Comparison of ENCODE assay signal across 8 cellular contexts in genomic region chr2:226791487-226792081, GRCh38. TPM values are rescaled to one million over a fixed set of nuclear protein-coding genes. Genes with fewer than 3 reads are reported as not detected.
DNase-seq lines count a peak whose midpoint lies in the region; ATAC-seq and TF ChIP-seq lines count a peak whose summit lies in the region.

No MANE protein-coding gene starts in this region.

- no peaks in the 10 kb centered on the region for H3K27me3 ChIP-seq in adipocyte (replicated peaks; ENCODE audit: control insufficient read depth, insufficient read depth, low read length)
- no peaks in the 10 kb centered on the region for H3K27me3 ChIP-seq in heart right ventricle
- H3K27me3 ChIP-seq in upper lobe of right lung = no peaks in the 10 kb centered on the region

- H3K4me1 ChIP-seq in adipocyte (ENCODE audit: control insufficient read depth, insufficient read depth, low read length) (peaks cover 66% of the 10 kb centered on the region), heart right ventricle (peaks cover 8 to 94% (median 87%) of the 10 kb centered on the region in 9 donors), upper lobe of right lung (peaks cover 20% of the 10 kb centered on the region)

- peak overlapping the region; percentile 93 for H3K9ac ChIP-seq in adipocyte (ENCODE audit: low read length)

- DNase-seq in NCI-H1092 (lab: John Stamatoyannopoulos, UW) = peak; percentile 80
- peak; percentile 61 to 82 for DNase-seq in SW 1271 (lab: John Stamatoyannopoulos, UW)
- DNase-seq in adipocyte (ENCODE audit: low read depth) = peak; percentile 95
- peak; percentile 90 to 94 for DNase-seq in heart right ventricle
- peak; percentile 96 for DNase-seq in posterior vena cava (ENCODE audit: low spot score)
- peak; percentile 97 for DNase-seq in upper lobe of right lung

- 0% methylated on average over 56 of the region's 56 CpGs for WGBS in heart right ventricle, 2 donors

- TF ChIP-seq CTCF in GM12874 (IDR thresholded peaks at IDR 0.05; ENCODE audit: insufficient read depth, low read depth, low read length) (peak; percentile 35), heart right ventricle (IDR thresholded peaks at IDR 0.05) (peak; percentile 10 to 68 (median 53)), upper lobe of right lung (IDR thresholded peaks at IDR 0.05) (peak; percentile 42)

- intact Hi-C loops in heart right ventricle (cut with DNase I) = loop anchor here in 9 of 10 donors (5.0 to 10.0 kb wide), 20 partner anchors 34 to 757 kb away; no protein-coding TSS in a partner anchor
- intact Hi-C loops in posterior vena cava (cut with DNase I) = loop anchor here in 1 of 2 donors (10.0 kb wide), 2 partner anchors 47 to 127 kb away; no protein-coding TSS in a partner anchor
- intact Hi-C loops in upper lobe of right lung (cut with DNase I) = loop anchor here (10.0 kb wide), 1 partner anchor 147 kb away; no protein-coding TSS in a partner anchor

- peak overlapping the region; percentile 90 to 97 (median 94) for H3K27ac ChIP-seq in heart right ventricle
- peak overlapping the region; percentile 92 for H3K27ac ChIP-seq in upper lobe of right lung

- peaks cover 10% of the 10 kb centered on the region for H3K36me3 ChIP-seq in adipocyte (ENCODE audit: control insufficient read depth, insufficient read depth, low read length, severe bottlenecking)
- peaks cover 0 to 3% (median 0%) of the 10 kb centered on the region in 9 donors for H3K36me3 ChIP-seq in heart right ventricle
- no peaks in the 10 kb centered on the region for H3K36me3 ChIP-seq in upper lobe of right lung

- peak overlapping the region; percentile 87 for H3K4me3 ChIP-seq in adipocyte (ENCODE audit: low read length)
- peak overlapping the region; percentile 44 to 95 (median 78) for H3K4me3 ChIP-seq in heart right ventricle
- peak overlapping the region; percentile 71 for H3K4me3 ChIP-seq in upper lobe of right lung

- H3K9me3 ChIP-seq in adipocyte (ENCODE audit: control insufficient read depth, low read length) (no peaks in the 10 kb centered on the region), heart right ventricle (no peaks in the 10 kb centered on the region), upper lobe of right lung (no peaks in the 10 kb centered on the region)

- ATAC-seq in HG02610 (IDR thresholded peaks at IDR 0.05; ENCODE audit: unreplicated experiment) (peak; percentile 99), heart right ventricle (peak; percentile 84 to 95 (median 93)), upper lobe of right lung (peak; percentile 99)

RNA-seq across cellular contexts. Expression of gene IRS1, which starts 8.0 kb away (rescaled TPM):
- total RNA-seq in heart right ventricle (10 to 100 TPM; 12.7 to 20.2 (median 15.1) TPM), posterior vena cava (10 to 100 TPM; 10.8 to 12.4 TPM), upper lobe of right lung (10.6 TPM)
- polyA plus RNA-seq in heart right ventricle = 1 to 10 TPM; 2.2 to 5.6 TPM

RNA-seq across cellular contexts. Expression of gene RHBDD1, which starts 44.3 kb away (rescaled TPM):
- total RNA-seq in heart right ventricle (10 to 100 TPM; 28.3 to 57.1 (median 39.1) TPM), posterior vena cava (10 to 100 TPM; 39.3 to 40.5 TPM), upper lobe of right lung (38.4 TPM)
- polyA plus RNA-seq in heart right ventricle = 1 to 10 TPM; 4.5 to 7.0 TPM

Comparison
In these comparisons a context has a peak if more than half of its experiments do, and no peak if none do; other contexts are left out.
1. Peak in every context shown above with its lines: DNase-seq, ATAC-seq, H3K4me3 ChIP-seq and H3K27ac ChIP-seq.